21 cellular contexts compared by ENCODE assay signal in genomic region chr20:60869626-60870025, GRCh38.
DNase-seq lines count a peak whose midpoint lies in the region; ATAC-seq, FAIRE-seq and TF ChIP-seq lines count a peak whose summit lies in the region.
"Had no signal": no experiment of that assay in that cellular context is flagged by ENCODE, and none has a peak within 500 bp of the region (broad histone marks: within the 10 kb centered on the region; RNA-seq: fewer than 3 reads in every experiment).

No MANE protein-coding gene starts in this region.

- TF ChIP-seq CTCF in H9 (conservative IDR thresholded peaks at IDR 0.05) = no peak
- no peak for TF ChIP-seq CTCF in RWPE1 (conservative IDR thresholded peaks at IDR 0.05; ENCODE audit: low read depth)
- TF ChIP-seq CTCF in H1 (IDR thresholded peaks at IDR 0.05; ENCODE audit: control extremely low read depth in 1 of 3, insufficient read depth in 1 of 3, low read depth in 1 of 3, low read length in 3 of 3) = no peak
- TF ChIP-seq CTCF in neural cell (IDR thresholded peaks at IDR 0.05; ENCODE audit: poor library complexity, severe bottlenecking) = no peak

- no peaks in the 10 kb centered on the region for H3K36me3 Mint-ChIP-seq in H9 (ENCODE audit: insufficient read depth in 1 of 3, low read depth in 3 of 3)
- H3K36me3 Mint-ChIP-seq: CD4-positive, CD25-positive, alpha-beta regulatory T cell had no signal

- H3K4me1 ChIP-seq in H9 (ENCODE audit: insufficient read depth, low read length) (no peaks in the 10 kb centered on the region), H1 (replicated peaks in 1 of 4; ENCODE audit: control insufficient read depth in 3 of 4, insufficient read depth in 4 of 4, low read length in 3 of 4) (no peaks in the 10 kb centered on the region; a peak in 1 of 7 replicates)

- H3K23me2 ChIP-seq in H9 (ENCODE audit: insufficient read length, low read depth, low read length, poor library complexity, severe bottlenecking) = no peaks in the 10 kb centered on the region
- no peaks in the 10 kb centered on the region; the same call in 1 of the 2 replicates for H3K23me2 ChIP-seq in H1 (ENCODE audit: low read depth, low read length)

- TF ChIP-seq EP300 in H1 (IDR thresholded peaks at IDR 0.05; ENCODE audit: borderline replicate concordance in 1 of 2, low read depth in 2 of 2, low read length in 2 of 2) (no peak), neural cell (conservative IDR thresholded peaks at IDR 0.05; ENCODE audit: poor library complexity, severe bottlenecking) (no peak)

- no peak for FAIRE-seq in H1 (lab: Jason Lieb, UNC)
- FAIRE-seq: G401.6, GM12891 had no signal

- H4K5ac ChIP-seq in H9 (ENCODE audit: insufficient read length, low read depth, low read length) = no peak overlapping the region
- H4K5ac ChIP-seq in H1 (ENCODE audit: insufficient read length, low read depth, low read length) = no peak overlapping the region

- H3K36me3 ChIP-seq in H1 (ENCODE audit: control insufficient read depth in 2 of 4, insufficient read depth in 4 of 4, low read length in 3 of 4) (no peaks in the 10 kb centered on the region), neural cell (ENCODE audit: insufficient read depth, low read length) (no peaks in the 10 kb centered on the region)
- H3K36me3 ChIP-seq: BLaER1 treated with 17β-estradiol and CSF1 and Interleukin-3, amounts not matched to agents 10 nM and 100 nM had no signal

- H2BK5ac ChIP-seq in H9 (ENCODE audit: insufficient read length, low read length) (no peak overlapping the region), H1 (ENCODE audit: low read depth, low read length) (no peak overlapping the region)

- H2BK120ac ChIP-seq in H9 (ENCODE audit: low read depth, low read length, poor library complexity, severe bottlenecking) (no peak overlapping the region), H1 (replicated peaks; ENCODE audit: low read depth, low read length) (no peak overlapping the region)

- no peak overlapping the region for H3K4me3 Mint-ChIP-seq in H9
- H3K4me3 Mint-ChIP-seq: CD4-positive, CD25-positive, alpha-beta regulatory T cell; HFFc6 had no signal

- TF ChIP-seq POLR2A in H1 (IDR thresholded peaks at IDR 0.05; ENCODE audit: control extremely low read depth in 1 of 2, low read depth in 2 of 2, low read length in 2 of 2) = no peak

- no CpG with 5 or more reads among the region's 9 CpGs for WGBS in H9 (ENCODE audit: extremely low coverage, insufficient read length, low lambda C conversion rate)
- WGBS in H1 (ENCODE audit: extremely low coverage in 1 of 2, insufficient coverage in 1 of 2, insufficient read length in 1 of 2, insufficient replicate concordance in 2 of 2, low coverage in 1 of 2, low lambda C conversion rate in 2 of 2, missing lambda C conversion rate in 1 of 2), 2 experiments = 94% methylated on average over 9 of the region's 9 CpGs; no CpG with 5 or more reads in 1 of the 2 experiments

- intact Hi-C loops in left ventricle myocardium superior (cut with micrococcal nuclease) = no loop called here

- H3K4me3 ChIP-seq in H1 (ENCODE audit: extremely low read depth in 1 of 4, insufficient read depth in 2 of 4, low read depth in 3 of 4, low read length in 4 of 4) (no peak overlapping the region), neural cell (ENCODE audit: low read length) (no peak overlapping the region)
- H3K4me3 ChIP-seq: BLaER1 treated with 17β-estradiol and CSF1 and Interleukin-3, amounts not matched to agents 10 nM and 100 nM had no signal

- no peak overlapping the region for H3K27ac Mint-ChIP-seq in H9
- H3K27ac Mint-ChIP-seq: CD4-positive, CD25-positive, alpha-beta regulatory T cell; HFFc6 had no signal

- H3K4me1 Mint-ChIP-seq in H9 = peaks cover 5 to 10% of the 10 kb centered on the region in 2 experiments; a peak in 2 of 4 replicates
- H3K4me1 Mint-ChIP-seq: CD4-positive, CD25-positive, alpha-beta regulatory T cell had no signal

- no peaks in the 10 kb centered on the region for H3K9me2 ChIP-seq in neural cell (ENCODE audit: insufficient read depth, low read length)

- H3K79me1 ChIP-seq in H9 (ENCODE audit: insufficient read depth, low read depth, low read length, poor library complexity, severe bottlenecking) (no peaks in the 10 kb centered on the region), H1 (ENCODE audit: low read depth, low read length) (no peaks in the 10 kb centered on the region)

- H3K9me3 ChIP-seq in H9 (ENCODE audit: control insufficient read depth, low read depth, low read length) = no peaks in the 10 kb centered on the region
- H3K9me3 ChIP-seq in H1 (ENCODE audit: insufficient read depth in 2 of 2, low read depth in 1 of 2, low read length in 1 of 2) = no peaks in the 10 kb centered on the region
- no peaks in the 10 kb centered on the region for H3K9me3 ChIP-seq in neural cell (ENCODE audit: low read length)
- H3K9me3 ChIP-seq: BLaER1 treated with 17β-estradiol and CSF1 and Interleukin-3, amounts not matched to agents 10 nM and 100 nM had no signal

- POLR2A ChIA-PET in RWPE1 (lab: Yijun Ruan, JAX; ENCODE audit: low non-redundant PET) = no interaction called here
- POLR2A ChIA-PET in H1 (lab: Charles Lee; ENCODE audit: partially characterized antibody) = no interaction called here

- ATAC-seq in HG02571 (IDR thresholded peaks at IDR 0.05; ENCODE audit: unreplicated experiment) = no peak
- ATAC-seq in left ventricle myocardium superior = no peak

- no peaks in the 10 kb centered on the region for H3K9me3 Mint-ChIP-seq in H9
- H3K9me3 Mint-ChIP-seq: CD4-positive, CD25-positive, alpha-beta regulatory T cell had no signal

- no peaks in the 10 kb centered on the region for H4K20me1 ChIP-seq in H9 (ENCODE audit: control insufficient read depth, insufficient read depth, insufficient read length)
- H4K20me1 ChIP-seq in H1 (replicated peaks in 1 of 2; ENCODE audit: control insufficient read depth in 1 of 2, insufficient read depth in 2 of 2, low read length in 2 of 2) = peaks cover 0 to 2% of the 10 kb centered on the region in 2 experiments
- H4K20me1 ChIP-seq in neural cell (ENCODE audit: insufficient read depth) = no peaks in the 10 kb centered on the region
- H4K20me1 ChIP-seq: BLaER1 treated with 17β-estradiol and CSF1 and Interleukin-3, amounts not matched to agents 10 nM and 100 nM had no signal

- H3K4ac ChIP-seq in H9 (ENCODE audit: low read depth, low read length) (no peak overlapping the region), H1 (replicated peaks; ENCODE audit: insufficient read length, low read depth, low read length) (no peak overlapping the region)

- TF ChIP-seq RAD21 in H1 (IDR thresholded peaks at IDR 0.05 in 1 of 2, conservative IDR thresholded peaks at IDR 0.05 in 1 of 2; ENCODE audit: low read depth in 2 of 2, low read length in 2 of 2) (no peak), neural cell (conservative IDR thresholded peaks at IDR 0.05) (no peak)

- H3K23ac ChIP-seq in H9 (ENCODE audit: insufficient read length, low read depth, low read length) (no peak overlapping the region), H1 (ENCODE audit: insufficient read length) (no peak overlapping the region)

- H3K27ac ChIP-seq in H9 (ENCODE audit: insufficient read length, low read depth, low read length) (no peak overlapping the region), RWPE1 (no peak overlapping the region), H1 (ENCODE audit: low read depth, low read length) (no peak overlapping the region), neural cell (ENCODE audit: low read length) (peak overlapping the region; percentile 42)
- H3K27ac ChIP-seq: BLaER1 treated with 17β-estradiol and CSF1 and Interleukin-3, amounts not matched to agents 10 nM and 100 nM; HL-60 had no signal

- no peak overlapping the region for H3K9ac ChIP-seq in H9 (ENCODE audit: extremely low read depth, insufficient read length, low read length)
- no peak overlapping the region for H3K9ac ChIP-seq in H1 (replicated peaks in 1 of 4; ENCODE audit: extremely low read depth in 1 of 4, low read depth in 3 of 4, low read length in 3 of 4)
- H3K9ac ChIP-seq in neural cell (ENCODE audit: low read length) = peak overlapping the region; percentile 20
- H3K9ac ChIP-seq: BLaER1 treated with 17β-estradiol and CSF1 and Interleukin-3, amounts not matched to agents 10 nM and 100 nM had no signal

- H2AK5ac ChIP-seq in H9 (ENCODE audit: insufficient read length, low read length) (no peak overlapping the region), H1 (ENCODE audit: low read depth, low read length) (no peak overlapping the region)

- H3K14ac ChIP-seq in H9 (ENCODE audit: insufficient read depth, low read length) (no peak overlapping the region), H1 (ENCODE audit: insufficient read length) (no peak overlapping the region)

- DNase-seq in H9 = no peak
- peak; percentile 22 for DNase-seq in RWPE1 (ENCODE audit: low spot score)
- no peak for DNase-seq in H1 (ENCODE audit: low read depth in 1 of 2, low spot score in 2 of 2)
- DNase-seq in DMS53 treated with DMSO at 0.1 percent for 48 hours (lab: John Stamatoyannopoulos, UW; ENCODE audit: unreplicated experiment) = no peak
- DNase-seq in left ventricle myocardium superior = no peak
- no peak for DNase-seq in NCI-H1105 (lab: John Stamatoyannopoulos, UW)
- DNase-seq: ACHN; Calu3; CD4-positive, CD25-positive, alpha-beta regulatory T cell; DMS 273 treated with DMSO at 0.1 percent for 48 hours; DMS79; EL; GOT3; HCEC 1CT; HFFc6 had no signal

- H2AFZ ChIP-seq in H9 (ENCODE audit: low read length) = no peak overlapping the region
- no peak overlapping the region for H2AFZ ChIP-seq in H1 (ENCODE audit: low read length)
- no peak overlapping the region for H2AFZ ChIP-seq in neural cell (ENCODE audit: low read depth, low read length)

- peaks cover 19% of the 10 kb centered on the region for H3K27me3 Mint-ChIP-seq in H9 (ENCODE audit: low read depth)

- no peaks in the 10 kb centered on the region for H3F3A ChIP-seq in neural cell (ENCODE audit: insufficient read depth, low read length, poor library complexity, severe bottlenecking)

- H2BK15ac ChIP-seq in H9 (ENCODE audit: low read depth, low read length) = no peak overlapping the region
- no peak overlapping the region; the same call in 1 of the 2 replicates for H2BK15ac ChIP-seq in H1 (ENCODE audit: low read length)

- H4K8ac ChIP-seq in H9 (replicated peaks; ENCODE audit: insufficient read length, low read depth, low read length) = peak overlapping the region; percentile 17
- no peak overlapping the region; the same call in 1 of the 2 replicates for H4K8ac ChIP-seq in H1 (ENCODE audit: extremely low read depth, insufficient read depth, low read length)

- CTCF ChIA-PET in RWPE1 (lab: Yijun Ruan, JAX) (interaction anchor here (0.5 to 0.6 kb wide), 2 partner anchors 32 to 659 kb away, joined by 3 to 4 read pairs; no protein-coding TSS in a partner anchor), H1 (lab: Charles Lee; ENCODE audit: partially characterized antibody) (interaction anchor here (0.9 kb wide), 1 partner anchor 359 kb away, joined by 3 read pairs; no protein-coding TSS in a partner anchor)

- no peaks in the 10 kb centered on the region for H3K79me2 ChIP-seq in H9 (ENCODE audit: insufficient read depth, low read length)
- no peaks in the 10 kb centered on the region for H3K79me2 ChIP-seq in H1 (ENCODE audit: control insufficient read depth in 1 of 2, insufficient read depth in 2 of 2, low read length in 2 of 2)
- no peaks in the 10 kb centered on the region for H3K79me2 ChIP-seq in neural cell (replicated peaks; ENCODE audit: insufficient read depth, low read length)

- H2BK20ac ChIP-seq in H9 (ENCODE audit: low read depth, low read length, poor library complexity, severe bottlenecking) = no peak overlapping the region
- no peak overlapping the region for H2BK20ac ChIP-seq in H1 (ENCODE audit: low read length)

- H3K4me2 ChIP-seq in H9 (ENCODE audit: insufficient read depth, insufficient read length, low read length) = no peak overlapping the region
- no peak overlapping the region for H3K4me2 ChIP-seq in H1 (ENCODE audit: insufficient read depth in 1 of 2, low read depth in 2 of 2, low read length in 2 of 2)
- no peak overlapping the region for H3K4me2 ChIP-seq in neural cell (ENCODE audit: low read length)

- H3K18ac ChIP-seq in H9 (ENCODE audit: insufficient read length, low read depth, low read length) (no peak overlapping the region), H1 (ENCODE audit: extremely low read depth, low read length) (no peak overlapping the region)

- H4K91ac ChIP-seq in H9 (ENCODE audit: insufficient read length, low read depth, low read length) (no peak overlapping the region), H1 (replicated peaks; ENCODE audit: insufficient read length, low read length) (no peak overlapping the region)

- no peak overlapping the region for H3K56ac ChIP-seq in H9 (ENCODE audit: insufficient read length, low read depth, low read length)
- H3K56ac ChIP-seq in H1 (replicated peaks; ENCODE audit: insufficient read length, low read depth, low read length) = no peak overlapping the region

- H3T11ph ChIP-seq in H9 (ENCODE audit: low read length) = no peak overlapping the region

- H3K27me3 ChIP-seq in H9 (ENCODE audit: insufficient read depth, low read length) (no peaks in the 10 kb centered on the region), H1 (replicated peaks in 1 of 4; ENCODE audit: control insufficient read depth in 3 of 4, extremely low read depth in 1 of 4, insufficient read depth in 3 of 4, low read length in 3 of 4) (peaks cover 0 to 1% (median 0%) of the 10 kb centered on the region in 4 experiments; a peak in 2 of 7 replicates), neural cell (ENCODE audit: insufficient read depth, low read depth, low read length) (no peaks in the 10 kb centered on the region)
- H3K27me3 ChIP-seq: BLaER1 treated with 17β-estradiol and CSF1 and Interleukin-3, amounts not matched to agents 10 nM and 100 nM had no signal

- no peak overlapping the region for H2BK12ac ChIP-seq in H9 (ENCODE audit: insufficient read length, low read depth, low read length)
- 0 out of 2 replicates have a peak overlapping the region, but pooled peaks have one; percentile 9 for H2BK12ac ChIP-seq in H1 (ENCODE audit: low read depth, low read length)
